In genomic region chr6:124677874-124678273, GRCh38 we compare ENCODE assay signal across 25 cellular contexts.
"Had no signal": no experiment of that assay in that cellular context is flagged by ENCODE, and none has a peak within 500 bp of the region (broad histone marks: within the 10 kb centered on the region; RNA-seq: fewer than 3 reads in every experiment).

No MANE protein-coding gene starts in this region.

- H3K27me3 Mint-ChIP-seq: dendritic cell treated with granulocyte-macrophage colony-stimulating factor and Interleukin-4, amounts not matched to agents 40 ng/mL and 50 ng/mL, for 4 days; effector memory CD8-positive, alpha-beta T cell had no signal

- ATAC-seq: effector memory CD8-positive, alpha-beta T cell; esophagus mucosa; foreskin keratinocyte; gastrocnemius medialis; gastroesophageal sphincter; heart left ventricle; heart right ventricle had no signal

- H3K27me3 ChIP-seq: colonic mucosa, dorsolateral prefrontal cortex, esophagus muscularis mucosa, esophagus squamous epithelium, foreskin keratinocyte, gastrocnemius medialis, gastroesophageal sphincter, heart left ventricle, heart right ventricle had no signal

- H3K4me1 ChIP-seq: colonic mucosa, esophagus muscularis mucosa, esophagus squamous epithelium, foreskin keratinocyte, gastrocnemius medialis, gastroesophageal sphincter, heart left ventricle, heart right ventricle had no signal

- H3K27ac Mint-ChIP-seq: dendritic cell treated with granulocyte-macrophage colony-stimulating factor and Interleukin-4, amounts not matched to agents 40 ng/mL and 50 ng/mL, for 4 days; effector memory CD8-positive, alpha-beta T cell; endodermal cell had no signal

- H3K4me3 ChIP-seq: colonic mucosa, coronary artery, dorsolateral prefrontal cortex, esophagus muscularis mucosa, esophagus squamous epithelium, gastrocnemius medialis, gastroesophageal sphincter, heart left ventricle, heart right ventricle had no signal

- DNase-seq: colonic mucosa; cortex of kidney; dermis blood vessel endothelial cell; dorsolateral prefrontal cortex; effector CD4-positive, alpha-beta T cell; effector CD8-positive, alpha-beta T cell; effector memory CD4-positive, alpha-beta T cell; effector memory CD8-positive, alpha-beta T cell; endodermal cell; erythroblast; esophagus squamous epithelium; foreskin fibroblast; foreskin keratinocyte; foreskin melanocyte; gastrocnemius medialis; glutamatergic neuron; head of caudate nucleus; heart left ventricle; heart right ventricle had no signal

- H3K4me3 Mint-ChIP-seq: dendritic cell treated with granulocyte-macrophage colony-stimulating factor and Interleukin-4, amounts not matched to agents 40 ng/mL and 50 ng/mL, for 4 days; effector memory CD8-positive, alpha-beta T cell; endodermal cell had no signal

- H3K36me3 ChIP-seq: colonic mucosa, esophagus muscularis mucosa, esophagus squamous epithelium, gastrocnemius medialis, gastroesophageal sphincter, heart left ventricle, heart right ventricle had no signal

- H3K9me3 ChIP-seq: colonic mucosa had no signal

- H3K27ac ChIP-seq: colonic mucosa, coronary artery, dorsolateral prefrontal cortex, epithelial cell of prostate, esophagus muscularis mucosa, esophagus squamous epithelium, foreskin keratinocyte, gastrocnemius medialis, gastroesophageal sphincter, heart left ventricle, heart right ventricle had no signal

- H3K4me1 Mint-ChIP-seq: endodermal cell had no signal
